In genomic region chr5:103621548-103621930, GRCh38 we compare ENCODE assay signal across 19 cellular contexts. TPM values are rescaled to one million over a fixed set of nuclear protein-coding genes. Genes with fewer than 3 reads are reported as not detected.
DNase-seq lines count a peak whose midpoint lies in the region; FAIRE-seq and TF ChIP-seq lines count a peak whose summit lies in the region.
"Had no signal": no experiment of that assay in that cellular context is flagged by ENCODE, and none has a peak within 500 bp of the region (broad histone marks: within the 10 kb centered on the region; RNA-seq: fewer than 3 reads in every experiment).

No MANE protein-coding gene starts in this region.

- H3K36me3 ChIP-seq in endothelial cell of umbilical vein (ENCODE audit: control insufficient read depth in 2 of 2, extremely low read depth in 1 of 2, insufficient read depth in 2 of 2, low read length in 2 of 2) = no peaks in the 10 kb centered on the region

- POLR2A ChIA-PET in endothelial cell of umbilical vein (lab: Charles Lee) = no interaction called here

- H3K9ac ChIP-seq in endothelial cell of umbilical vein (replicated peaks; ENCODE audit: extremely low read depth, insufficient read depth, low read length) = no peak overlapping the region

- TF ChIP-seq CTCF in endothelial cell of umbilical vein (IDR thresholded peaks at IDR 0.05; ENCODE audit: extremely low read depth in 1 of 2, insufficient read depth in 1 of 2, low read depth in 1 of 2, low read length in 2 of 2) (no peak), retinal pigment epithelial cell (conservative IDR thresholded peaks at IDR 0.05; ENCODE audit: low read depth, low read length) (no peak), GM10266 (IDR thresholded peaks at IDR 0.05; ENCODE audit: control insufficient read depth, insufficient read depth, low read depth, missing control alignments) (no peak)

- no peak overlapping the region for H2AFZ ChIP-seq in endothelial cell of umbilical vein (ENCODE audit: low read depth, low read length)

- no peaks in the 10 kb centered on the region for H3K27me3 ChIP-seq in endothelial cell of umbilical vein (ENCODE audit: control insufficient read depth in 2 of 2, insufficient read depth in 2 of 2, low read length in 2 of 2)

- H3K4me2 ChIP-seq in endothelial cell of umbilical vein (ENCODE audit: insufficient read depth, low read length) = no peak overlapping the region
- H3K4me2 ChIP-seq: A549 had no signal

- dilution Hi-C loops in endothelial cell of umbilical vein (cut with MboI; ENCODE audit: extremely low pct_ligation_motif_present, low sequenced_read_pairs) = no loop called here

- no peaks in the 10 kb centered on the region for H3K9me1 ChIP-seq in endothelial cell of umbilical vein (replicated peaks; ENCODE audit: control insufficient read depth, extremely low read depth, insufficient read depth, low read length)

- no peak for TF ChIP-seq POLR2A in endothelial cell of umbilical vein (IDR thresholded peaks at IDR 0.05; ENCODE audit: low read depth, low read length)

- CTCF ChIA-PET in endothelial cell of umbilical vein (lab: Charles Lee) = no interaction called here

- no peaks in the 10 kb centered on the region for H3K4me1 ChIP-seq in endothelial cell of umbilical vein (ENCODE audit: control insufficient read depth, extremely low read depth, insufficient read depth, low read length)

- intact Hi-C loops in endothelial cell of umbilical vein (cut with micrococcal nuclease) = no loop called here

- H4K20me1 ChIP-seq in endothelial cell of umbilical vein (replicated peaks; ENCODE audit: control insufficient read depth, extremely low read depth, insufficient read depth, low read length) = no peaks in the 10 kb centered on the region

- TF ChIP-seq RAD21 in Ishikawa (IDR thresholded peaks at IDR 0.05; ENCODE audit: low read depth) = no peak

- DNase-seq in endothelial cell of umbilical vein (ENCODE audit: low read depth, low spot score) = peak; percentile 19
- DNase-seq in kidney glomerular epithelial cell (lab: John Stamatoyannopoulos, UW) = peak; percentile 89
- DNase-seq in retinal pigment epithelial cell (ENCODE audit: low read depth) = peak; percentile 39
- DNase-seq in NCI-H510A (lab: John Stamatoyannopoulos, UW) = no peak
- DNase-seq in NCI-H1436 (lab: John Stamatoyannopoulos, UW) = no peak
- DNase-seq in GM10266 (ENCODE audit: extremely low spot score) = no peak
- DNase-seq: C1 segment of cervical spinal cord, DMS79 treated with DMSO at 0.1 percent for 48 hours, HFFc6, NCI-H1092 treated with DMSO at 0.1 percent for 48 hours, NCI-H1694 treated with DMSO at 0.1 percent for 48 hours, NCI-H524, PC-3, RPMI8226, SIG-M5 had no signal

- no peak overlapping the region for H3K27ac ChIP-seq in endothelial cell of umbilical vein (ENCODE audit: insufficient read depth, low read depth, low read length)
- H3K27ac ChIP-seq: A549 had no signal

- no TSS peak for BruUV-seq in endothelial cell of umbilical vein (replicated peaks; lab: Mats Ljungman, UMichigan)

- no peak for FAIRE-seq in endothelial cell of umbilical vein (lab: Jason Lieb, UNC)
- FAIRE-seq: A549, H54, K562 had no signal

- TF ChIP-seq EP300 in Ishikawa (IDR thresholded peaks at IDR 0.05; ENCODE audit: borderline replicate concordance) = no peak

- H3K79me2 ChIP-seq in endothelial cell of umbilical vein (ENCODE audit: control insufficient read depth, insufficient read depth, low read length) = no peaks in the 10 kb centered on the region

- H3K9me3 ChIP-seq in endothelial cell of umbilical vein (replicated peaks; ENCODE audit: control insufficient read depth, insufficient read depth, low read length) = no peaks in the 10 kb centered on the region
- H3K9me3 ChIP-seq: A549 had no signal

- no peak overlapping the region for H3K4me3 ChIP-seq in endothelial cell of umbilical vein (replicated peaks in 1 of 3; ENCODE audit: insufficient read depth in 1 of 3, low read depth in 1 of 3, low read length in 3 of 3)
- H3K4me3 ChIP-seq in retinal pigment epithelial cell (ENCODE audit: low read length) = no peak overlapping the region
- H3K4me3 ChIP-seq: A549, K562 had no signal

TF ChIP-seq in Ishikawa, 13 proteins besides CTCF, POLR2A, EP300 and RAD21:
- TF ChIP-seq YY1 (IDR thresholded peaks at IDR 0.05; ENCODE audit: low read depth) (no peak), MAX (IDR thresholded peaks at IDR 0.05) (no peak), ZBTB7A (IDR thresholded peaks at IDR 0.05; ENCODE audit: low read depth) (no peak), TCF12 (IDR thresholded peaks at IDR 0.05; ENCODE audit: low read depth) (no peak), TEAD4 (IDR thresholded peaks at IDR 0.05) (peak; percentile 44; the same call in 1 of the 2 replicates)

TF ChIP-seq in endothelial cell of umbilical vein, 7 proteins besides CTCF, POLR2A, EP300 and RAD21:
- no peak for TF ChIP-seq MYC (IDR thresholded peaks at IDR 0.05; ENCODE audit: low read depth, low read length)

RNA-seq across cellular contexts. Expression of gene NUDT12, which starts 59.0 kb away (rescaled TPM):
- total RNA-seq in endothelial cell of umbilical vein = 3.6 and 4.9 TPM in 2 replicates
- polyA plus RNA-seq in endothelial cell of umbilical vein = 0.96 and 1.3 TPM in 2 replicates
- 1.4 and 1.5 TPM in 2 replicates for polyA plus RNA-seq in endothelial cell of umbilical vein (2011; cell fraction: cytosol; rRNA removed)
- polyA plus RNA-seq in endothelial cell of umbilical vein (2011; cell fraction: nucleus; rRNA removed) = 5.3 and 8.0 TPM in 2 replicates
- 3.3 and 4.2 TPM in 2 replicates for polyA plus RNA-seq in endothelial cell of umbilical vein (2012)
- polyA minus RNA-seq in endothelial cell of umbilical vein = 1.8 and 2.1 TPM in 2 replicates
- 6.2 TPM for polyA minus RNA-seq in endothelial cell of umbilical vein (2011; cell fraction: cytosol; rRNA and poly(A)+ RNA removed)
- polyA minus RNA-seq in endothelial cell of umbilical vein (2011; cell fraction: nucleus; rRNA and poly(A)+ RNA removed) = 2.3 and 3.2 TPM in 2 replicates

Comparison
In these comparisons a context has a peak if more than half of its experiments do, and no peak if none do; other contexts are left out.
1. DNase-seq: peak in endothelial cell of umbilical vein (single experiment), kidney glomerular epithelial cell (single experiment) and retinal pigment epithelial cell (single experiment); none in NCI-H510A (single experiment), NCI-H1436 (single experiment) and GM10266 (single experiment).